In genomic region chr21:45558044-45558721, GRCh38 we compare ENCODE assay signal across 24 cellular contexts. TPM values are rescaled to one million over a fixed set of nuclear protein-coding genes. Genes with fewer than 3 reads are reported as not detected.
DNase-seq lines count a peak whose midpoint lies in the region; ATAC-seq and TF ChIP-seq lines count a peak whose summit lies in the region.
"Had no signal": no experiment of that assay in that cellular context is flagged by ENCODE, and none has a peak within 500 bp of the region (broad histone marks: within the 10 kb centered on the region; RNA-seq: fewer than 3 reads in every experiment).

No MANE protein-coding gene starts in this region.

- no peak overlapping the region for H3K27ac ChIP-seq in left ventricle myocardium inferior (replicated peaks)
- H3K27ac ChIP-seq in heart right ventricle, result no peak overlapping the region
- no peak overlapping the region for H3K27ac ChIP-seq in coronary artery
- no peak overlapping the region for H3K27ac ChIP-seq in osteoblast (ENCODE audit: low read depth, low read length)
- no peak overlapping the region for H3K27ac ChIP-seq in uterus
- H3K27ac ChIP-seq: brain microvascular endothelial cell, C4-2B, vagina had no signal

- 81 to 83% methylated on average over 26 of the region's 26 CpGs for WGBS in heart right ventricle, 2 donors

- H3K4me2 ChIP-seq in osteoblast (ENCODE audit: insufficient read depth, low read length), result no peak overlapping the region

- intact Hi-C loops in left ventricle myocardium inferior (cut with micrococcal nuclease) (no loop called here), heart right ventricle (cut with DNase I) (loop anchor here in 6 of 10 donors (5.0 to 10.0 kb wide), 3 partner anchors 34 to 367 kb away; no protein-coding TSS in a partner anchor), uterus (cut with DNase I; ENCODE audit: low total_unique reads) (no loop called here)

- DNase-seq in left ventricle myocardium inferior (peak; percentile 11), heart right ventricle (no peak), coronary artery (ENCODE audit: low spot score) (peak; percentile 70), osteoblast (ENCODE audit: insufficient read length, low spot score, missing footprints) (peak; percentile 38), uterus (peak; percentile 8 to 9), SHP77 (lab: John Stamatoyannopoulos, UW) (no peak)
- no peak for DNase-seq in stimulated activated CD4-positive, alpha-beta T cell treated with anti-CD3 and anti-CD28 coated beads, Interleukin-4, amount 100 ng/mL, for 24 hours
- DNase-seq: activated CD4-positive, alpha-beta T cell treated with anti-CD3 and anti-CD28 coated beads, Interleukin-2, amount 50 U/mL, for 1 hour; activated effector memory CD4-positive, alpha-beta T cell treated with Interleukin-2 at 50 U/mL for 16 hours; brain microvascular endothelial cell; DMS79; GDM1; NCI-H1092; NCI-H1694 treated with DMSO at 0.1 percent for 48 hours; NCI-H2171; NCI-H510A; nucleus accumbens; stimulated activated CD4-positive, alpha-beta T cell treated with anti-CD3 and anti-CD28 coated beads, Interleukin-4, amount 100 ng/mL, for 1 hour had no signal

- TF ChIP-seq POLR2A in uterus (IDR thresholded peaks at IDR 0.05), result no peak

- H3K9me3 ChIP-seq in left ventricle myocardium inferior (replicated peaks) (peaks cover 5% of the 10 kb centered on the region), heart right ventricle (peaks cover 0 to 3% (median 0%) of the 10 kb centered on the region in 11 donors), osteoblast (ENCODE audit: low read depth, low read length) (no peaks in the 10 kb centered on the region), uterus (no peaks in the 10 kb centered on the region)
- H3K9me3 ChIP-seq: Caco-2, HAP-1, vagina had no signal

- no peak overlapping the region for H3K4me3 ChIP-seq in left ventricle myocardium inferior
- no peak overlapping the region for H3K4me3 ChIP-seq in heart right ventricle
- no peak overlapping the region for H3K4me3 ChIP-seq in coronary artery
- H3K4me3 ChIP-seq in osteoblast (ENCODE audit: insufficient read depth, low read length), result no peak overlapping the region
- H3K4me3 ChIP-seq in uterus, result no peak overlapping the region
- H3K4me3 ChIP-seq: HAP-1, vagina had no signal

- H3K36me3 ChIP-seq in left ventricle myocardium inferior, result no peaks in the 10 kb centered on the region
- H3K36me3 ChIP-seq in heart right ventricle, result no peaks in the 10 kb centered on the region
- no peaks in the 10 kb centered on the region for H3K36me3 ChIP-seq in osteoblast (ENCODE audit: insufficient read depth, low read length)
- no peaks in the 10 kb centered on the region for H3K36me3 ChIP-seq in uterus
- H3K36me3 ChIP-seq: brain microvascular endothelial cell, HAP-1, vagina had no signal

- H3K27me3 ChIP-seq in left ventricle myocardium inferior (ENCODE audit: low read depth) (peaks cover 34% of the 10 kb centered on the region), heart right ventricle (peaks cover 0 to 31% (median 19%) of the 10 kb centered on the region in 7 donors), osteoblast (ENCODE audit: insufficient read depth, low read length) (peaks cover 18% of the 10 kb centered on the region), uterus (no peaks in the 10 kb centered on the region)
- H3K27me3 ChIP-seq: brain microvascular endothelial cell, vagina had no signal

- no peaks in the 10 kb centered on the region for H3K79me2 ChIP-seq in osteoblast (ENCODE audit: insufficient read depth, low read length)

- H3K4me1 ChIP-seq in left ventricle myocardium inferior (peaks cover 14% of the 10 kb centered on the region), heart right ventricle (peaks cover 0 to 15% (median 6%) of the 10 kb centered on the region in 9 donors), osteoblast (ENCODE audit: insufficient read depth, low read length) (peaks cover 6% of the 10 kb centered on the region), uterus (no peaks in the 10 kb centered on the region)
- H3K4me1 ChIP-seq: HAP-1, vagina had no signal

- TF ChIP-seq CTCF in left ventricle myocardium inferior (IDR thresholded peaks at IDR 0.05; ENCODE audit: borderline replicate concordance), result no peak
- TF ChIP-seq CTCF in heart right ventricle (IDR thresholded peaks at IDR 0.05), result no peak
- no peak for TF ChIP-seq CTCF in coronary artery (IDR thresholded peaks at IDR 0.05)
- TF ChIP-seq CTCF in osteoblast (IDR thresholded peaks at IDR 0.05; ENCODE audit: extremely low read depth, low read depth, low read length), result no peak
- TF ChIP-seq CTCF in uterus (IDR thresholded peaks at IDR 0.05), result no peak

- H2AFZ ChIP-seq in osteoblast (ENCODE audit: low read length), result no peak overlapping the region

- ATAC-seq in heart right ventricle (no peak), HG02981 (IDR thresholded peaks at IDR 0.05; ENCODE audit: unreplicated experiment) (no peak)
- ATAC-seq: stimulated activated memory B cell treated with anti-CD40 and anti-IgM and Interleukin-4, amounts not matched to agents 10 μg/mL and 1 μg/mL and 100 μg/mL, for 72 hours had no signal

- H4K20me1 ChIP-seq in osteoblast (ENCODE audit: insufficient read depth, low read length), result no peaks in the 10 kb centered on the region

RNA-seq across cellular contexts. Expression of gene SLC19A1, which starts 15.9 kb away (rescaled TPM):
- total RNA-seq in left ventricle myocardium inferior (4.9 TPM), heart right ventricle (1 to 10 TPM; 1.5 to 8.5 (median 3.5) TPM), osteoblast (2.9 and 3.2 TPM in 2 replicates), uterus (10 to 100 TPM in 2 of 4 donors, 1 to 10 TPM in 1, not detected in 1; 7.6 to 12.8 (median 10.3) TPM)
- 1 to 10 TPM; 3.8 to 7.2 TPM for polyA plus RNA-seq in heart right ventricle

Comparison
In these comparisons a context has a peak if more than half of its experiments do, and no peak if none do; other contexts are left out.
1. DNase-seq: peak in left ventricle myocardium inferior (single experiment), coronary artery (single experiment), osteoblast (single experiment) and uterus (2 of 2); none in heart right ventricle (0 of 2), stimulated activated CD4-positive, alpha-beta T cell treated with anti-CD3 and anti-CD28 coated beads, Interleukin-4, amount 100 ng/mL, for 24 hours (single experiment) and SHP77 (0 of 2).
2. intact Hi-C loops: an anchor here in heart right ventricle (5.0 to 10.0 kb wide); none called in left ventricle myocardium inferior and uterus.